8 cellular contexts compared by ENCODE assay signal in the genomic region with DNA sequence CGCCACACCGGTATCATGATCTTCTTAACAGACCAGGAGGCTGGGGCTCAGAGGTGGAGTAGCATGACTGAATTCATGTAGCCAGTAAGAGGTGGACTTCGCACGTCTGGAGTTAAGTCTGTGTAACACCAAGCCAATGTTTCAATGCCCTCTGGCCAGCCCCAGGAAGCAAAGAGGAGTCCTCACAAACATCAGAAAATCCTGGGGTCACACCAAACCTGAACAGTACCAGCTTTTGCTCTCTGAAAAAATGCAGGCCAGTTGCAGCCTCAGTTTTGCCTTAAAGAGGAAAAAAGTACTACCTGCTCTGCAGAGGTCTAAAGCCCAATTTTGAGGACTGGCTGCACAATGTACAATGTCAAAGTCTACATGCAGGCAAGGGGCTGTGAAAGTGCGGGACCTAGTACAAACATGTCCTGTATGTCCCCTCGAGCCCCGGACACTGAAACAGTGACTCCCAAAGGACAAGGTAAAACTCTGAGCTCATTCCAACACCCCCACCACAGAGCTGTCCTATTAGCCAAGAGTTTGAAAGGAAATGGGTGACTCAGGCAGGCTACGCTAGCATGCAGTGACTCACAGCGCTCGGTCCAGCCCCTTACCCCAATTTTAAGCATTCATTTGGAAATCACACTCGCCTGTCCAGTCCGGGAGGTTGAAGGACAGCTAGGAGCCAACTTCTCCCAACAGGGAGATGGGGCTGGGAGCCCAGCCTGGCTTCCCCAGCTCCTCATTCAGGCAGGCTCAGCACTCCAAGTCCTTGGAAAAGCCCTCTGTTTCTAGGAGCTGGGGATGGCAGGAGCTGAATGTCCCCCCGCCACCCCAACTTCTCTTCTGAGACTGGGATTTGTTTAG. TPM values are rescaled to one million over a fixed set of nuclear protein-coding genes. Genes with fewer than 3 reads are reported as not detected.
A peak's percentile ranks its signal among the peaks of the same experiment; 100 is the strongest.
DNase-seq lines count a peak whose midpoint lies in the region.

No MANE protein-coding gene starts in this region.

- DNase-seq in ELR (ENCODE audit: low read depth) (peak; percentile 98), NCI-H226 (peak; percentile 85), dedifferentiated amniotic fluid mesenchymal stem cell (ENCODE audit: extremely low spot score) (peak; percentile 83), mucosa of gallbladder (ENCODE audit: low spot score) (peak; percentile 74), DMS 273 treated with DMSO at 0.1 percent for 48 hours (lab: John Stamatoyannopoulos, UW) (no peak), NCI-H1048 (lab: John Stamatoyannopoulos, UW) (no peak), SK-N-DZ (ENCODE audit: low spot score) (no peak), cerebellar cortex (ENCODE audit: low spot score) (no peak)

RNA-seq across cellular contexts. Expression of a gene that starts 4.1 kb away (rescaled TPM):
- 118 TPM for total RNA-seq in mucosa of gallbladder
- polyA plus RNA-seq in SK-N-DZ (2014; cell fraction: cytosol; rRNA removed): 1.7 and 2.4 TPM in 2 replicates
- 0.69 and 0.95 TPM in 2 replicates for polyA plus RNA-seq in SK-N-DZ (2014; cell fraction: nucleus; rRNA removed)

RNA-seq across cellular contexts. Expression of a gene that starts 18.9 kb away (rescaled TPM):
- total RNA-seq in mucosa of gallbladder: 41.3 TPM
- polyA plus RNA-seq in SK-N-DZ (2014; cell fraction: cytosol; rRNA removed): 16.3 and 41.5 TPM in 2 replicates
- 7.9 and 12.1 TPM in 2 replicates for polyA plus RNA-seq in SK-N-DZ (2014; cell fraction: nucleus; rRNA removed)

RNA-seq across cellular contexts. Expression of a gene that starts 34.0 kb away (rescaled TPM):
- total RNA-seq in mucosa of gallbladder: not detected
- polyA plus RNA-seq in SK-N-DZ (2014; cell fraction: cytosol; rRNA removed): not detected in 2 replicates
- not detected in 2 replicates for polyA plus RNA-seq in SK-N-DZ (2014; cell fraction: nucleus; rRNA removed)

RNA-seq across cellular contexts. Expression of a gene that starts 36.0 kb away (rescaled TPM):
- 0.09 TPM for total RNA-seq in mucosa of gallbladder
- 0.10 TPM in 1 of 2 replicates, not detected in the other for polyA plus RNA-seq in SK-N-DZ (2014; cell fraction: cytosol; rRNA removed)
- not detected in 2 replicates for polyA plus RNA-seq in SK-N-DZ (2014; cell fraction: nucleus; rRNA removed)

RNA-seq across cellular contexts. Expression of a gene that starts 37.5 kb away (rescaled TPM):
- 0.26 TPM for total RNA-seq in mucosa of gallbladder
- not detected in 2 replicates for polyA plus RNA-seq in SK-N-DZ (2014; cell fraction: cytosol; rRNA removed)
- polyA plus RNA-seq in SK-N-DZ (2014; cell fraction: nucleus; rRNA removed): not detected in 2 replicates

Comparison
In these comparisons a context has a peak if more than half of its experiments do, and no peak if none do; other contexts are left out.
1. DNase-seq: peak in ELR (single experiment), NCI-H226 (single experiment), dedifferentiated amniotic fluid mesenchymal stem cell (single experiment) and mucosa of gallbladder (single experiment); none in DMS 273 treated with DMSO at 0.1 percent for 48 hours (single experiment), NCI-H1048 (single experiment), SK-N-DZ (single experiment) and cerebellar cortex (single experiment).